Comparison of ENCODE assay signal across 1 cellular context in genomic region chr5:116848974-116849586, GRCh38.
TF ChIP-seq lines count a peak whose summit lies in the region.

No MANE protein-coding gene starts in this region.

TF ChIP-seq in HepG2, 621 proteins besides CTCF, POLR2A, EP300 and RAD21 (continued from another document):
- TF ChIP-seq, protein P1, sequence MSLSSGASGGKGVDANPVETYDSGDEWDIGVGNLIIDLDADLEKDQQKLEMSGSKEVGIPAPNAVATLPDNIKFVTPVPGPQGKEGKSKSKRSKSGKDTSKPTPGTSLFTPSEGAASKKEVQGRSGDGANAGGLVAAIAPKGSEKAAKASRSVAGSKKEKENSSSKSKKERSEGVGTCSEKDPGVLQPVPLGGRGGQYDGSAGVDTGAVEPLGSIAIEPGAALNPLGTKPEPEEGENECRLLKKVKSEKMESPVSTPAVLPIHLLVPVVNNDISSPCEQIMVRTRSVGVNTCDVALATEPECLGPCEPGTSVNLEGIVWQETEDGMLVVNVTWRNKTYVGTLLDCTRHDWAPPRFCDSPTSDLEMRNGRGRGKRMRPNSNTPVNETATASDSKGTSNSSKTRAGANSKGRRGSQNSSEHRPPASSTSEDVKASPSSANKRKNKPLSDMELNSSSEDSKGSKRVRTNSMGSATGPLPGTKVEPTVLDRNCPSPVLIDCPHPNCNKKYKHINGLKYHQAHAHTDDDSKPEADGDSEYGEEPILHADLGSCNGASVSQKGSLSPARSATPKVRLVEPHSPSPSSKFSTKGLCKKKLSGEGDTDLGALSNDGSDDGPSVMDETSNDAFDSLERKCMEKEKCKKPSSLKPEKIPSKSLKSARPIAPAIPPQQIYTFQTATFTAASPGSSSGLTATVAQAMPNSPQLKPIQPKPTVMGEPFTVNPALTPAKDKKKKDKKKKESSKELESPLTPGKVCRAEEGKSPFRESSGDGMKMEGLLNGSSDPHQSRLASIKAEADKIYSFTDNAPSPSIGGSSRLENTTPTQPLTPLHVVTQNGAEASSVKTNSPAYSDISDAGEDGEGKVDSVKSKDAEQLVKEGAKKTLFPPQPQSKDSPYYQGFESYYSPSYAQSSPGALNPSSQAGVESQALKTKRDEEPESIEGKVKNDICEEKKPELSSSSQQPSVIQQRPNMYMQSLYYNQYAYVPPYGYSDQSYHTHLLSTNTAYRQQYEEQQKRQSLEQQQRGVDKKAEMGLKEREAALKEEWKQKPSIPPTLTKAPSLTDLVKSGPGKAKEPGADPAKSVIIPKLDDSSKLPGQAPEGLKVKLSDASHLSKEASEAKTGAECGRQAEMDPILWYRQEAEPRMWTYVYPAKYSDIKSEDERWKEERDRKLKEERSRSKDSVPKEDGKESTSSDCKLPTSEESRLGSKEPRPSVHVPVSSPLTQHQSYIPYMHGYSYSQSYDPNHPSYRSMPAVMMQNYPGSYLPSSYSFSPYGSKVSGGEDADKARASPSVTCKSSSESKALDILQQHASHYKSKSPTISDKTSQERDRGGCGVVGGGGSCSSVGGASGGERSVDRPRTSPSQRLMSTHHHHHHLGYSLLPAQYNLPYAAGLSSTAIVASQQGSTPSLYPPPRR (CRISPR knock-in tag; IDR thresholded peaks at IDR 0.05; ENCODE audit: borderline replicate concordance), result 0 out of 2 replicates have a peak, but pooled peaks have one; percentile 25
- TF ChIP-seq NCOA2 (CRISPR knock-in tag; IDR thresholded peaks at IDR 0.05), result peak; percentile 70
